Comparison of ENCODE assay signal across 1 cellular context in the genomic region with DNA sequence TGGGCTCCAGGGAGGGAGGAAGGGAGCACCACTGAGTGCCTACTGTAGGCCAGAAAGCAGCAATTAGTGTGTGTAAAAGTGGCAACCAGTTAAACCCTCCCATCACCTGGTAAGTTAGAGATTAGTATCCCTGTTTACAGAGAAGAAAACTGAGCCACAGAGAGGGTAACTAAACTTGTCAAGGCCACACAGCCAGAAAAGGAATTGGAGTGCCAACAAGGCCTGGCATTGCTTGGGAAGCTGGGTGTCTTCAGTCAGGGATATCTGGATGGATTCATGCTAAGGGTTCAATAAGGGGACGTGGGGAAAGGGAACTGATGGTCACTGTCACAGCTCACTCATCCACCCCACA.
TF ChIP-seq lines count a peak whose summit lies in the region.

No MANE protein-coding gene starts in this region.

TF ChIP-seq in H1, 55 proteins besides CTCF, POLR2A, EP300 and RAD21:
- TF ChIP-seq, protein P1, sequence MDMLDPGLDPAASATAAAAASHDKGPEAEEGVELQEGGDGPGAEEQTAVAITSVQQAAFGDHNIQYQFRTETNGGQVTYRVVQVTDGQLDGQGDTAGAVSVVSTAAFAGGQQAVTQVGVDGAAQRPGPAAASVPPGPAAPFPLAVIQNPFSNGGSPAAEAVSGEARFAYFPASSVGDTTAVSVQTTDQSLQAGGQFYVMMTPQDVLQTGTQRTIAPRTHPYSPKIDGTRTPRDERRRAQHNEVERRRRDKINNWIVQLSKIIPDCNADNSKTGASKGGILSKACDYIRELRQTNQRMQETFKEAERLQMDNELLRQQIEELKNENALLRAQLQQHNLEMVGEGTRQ (IDR thresholded peaks at IDR 0.05; ENCODE audit: low read length), result no peak
- TF ChIP-seq TBP (IDR thresholded peaks at IDR 0.05; ENCODE audit: low read depth, low read length) (no peak), RFX5 (IDR thresholded peaks at IDR 0.05; ENCODE audit: borderline replicate concordance, low read depth, low read length) (no peak), JUND (IDR thresholded peaks at IDR 0.05; ENCODE audit: low read length) (no peak), ZNF274 (IDR thresholded peaks at IDR 0.05; ENCODE audit: borderline replicate concordance, extremely low read depth, low read length) (no peak), HDAC2 (IDR thresholded peaks at IDR 0.05; ENCODE audit: borderline replicate concordance in 1 of 2, low read depth in 2 of 2, low read length in 2 of 2) (no peak), YY1 (IDR thresholded peaks at IDR 0.05; ENCODE audit: low read depth, low read length) (no peak), GTF2F1 (IDR thresholded peaks at IDR 0.05; ENCODE audit: borderline replicate concordance, low read depth, low read length) (no peak), RNF2 (IDR thresholded peaks at IDR 0.05; ENCODE audit: borderline replicate concordance, low read depth, low read length, missing control alignments, poor library complexity, severe bottlenecking) (no peak)
- TF ChIP-seq, protein P2, sequence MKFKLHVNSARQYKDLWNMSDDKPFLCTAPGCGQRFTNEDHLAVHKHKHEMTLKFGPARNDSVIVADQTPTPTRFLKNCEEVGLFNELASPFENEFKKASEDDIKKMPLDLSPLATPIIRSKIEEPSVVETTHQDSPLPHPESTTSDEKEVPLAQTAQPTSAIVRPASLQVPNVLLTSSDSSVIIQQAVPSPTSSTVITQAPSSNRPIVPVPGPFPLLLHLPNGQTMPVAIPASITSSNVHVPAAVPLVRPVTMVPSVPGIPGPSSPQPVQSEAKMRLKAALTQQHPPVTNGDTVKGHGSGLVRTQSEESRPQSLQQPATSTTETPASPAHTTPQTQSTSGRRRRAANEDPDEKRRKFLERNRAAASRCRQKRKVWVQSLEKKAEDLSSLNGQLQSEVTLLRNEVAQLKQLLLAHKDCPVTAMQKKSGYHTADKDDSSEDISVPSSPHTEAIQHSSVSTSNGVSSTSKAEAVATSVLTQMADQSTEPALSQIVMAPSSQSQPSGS (IDR thresholded peaks at IDR 0.05; ENCODE audit: low read length), result no peak
- TF ChIP-seq, protein P3, sequence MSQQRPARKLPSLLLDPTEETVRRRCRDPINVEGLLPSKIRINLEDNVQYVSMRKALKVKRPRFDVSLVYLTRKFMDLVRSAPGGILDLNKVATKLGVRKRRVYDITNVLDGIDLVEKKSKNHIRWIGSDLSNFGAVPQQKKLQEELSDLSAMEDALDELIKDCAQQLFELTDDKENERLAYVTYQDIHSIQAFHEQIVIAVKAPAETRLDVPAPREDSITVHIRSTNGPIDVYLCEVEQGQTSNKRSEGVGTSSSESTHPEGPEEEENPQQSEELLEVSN (IDR thresholded peaks at IDR 0.05), result no peak
